In genomic region chr6:144468709-144469108, GRCh38 we compare ENCODE assay signal across 1 cellular context.
TF ChIP-seq lines count a peak whose summit lies in the region.

No MANE protein-coding gene starts in this region.

TF ChIP-seq in GM12878, 131 proteins besides CTCF, POLR2A, EP300 and RAD21 (continued from another document):
- no peak for TF ChIP-seq ELK1 (IDR thresholded peaks at IDR 0.05; ENCODE audit: low read depth, low read length)
